ENCODE assay signal across 28 cellular contexts in genomic region chr5:120866997-120867396, GRCh38.
"Had no signal": no experiment of that assay in that cellular context is flagged by ENCODE, and none has a peak within 500 bp of the region (broad histone marks: within the 10 kb centered on the region; RNA-seq: fewer than 3 reads in every experiment).

No MANE protein-coding gene starts in this region.

- H3K4me3 Mint-ChIP-seq: activated B cell treated with CpG ODN at 0.5 μM for 24 hours; activated CD4-positive, alpha-beta memory T cell treated with anti-CD3 and anti-CD28 coated beads, Interleukin-2, amount 10 ng/mL, durations not matched to agents 7 days and 5 days; activated naive CD4-positive, alpha-beta T cell treated with anti-CD3 and anti-CD28 coated beads, Interleukin-2, amount 50 U/mL, for 24 hours; activated naive CD8-positive, alpha-beta T cell treated with anti-CD3 and anti-CD28 coated beads, Interleukin-2, amount 10 ng/mL, durations not matched to agents 7 days and 5 days; activated T-cell treated with anti-CD3 and anti-CD28 coated beads, Interleukin-2, amount 50 U/mL, for 24 hours; central memory CD8-positive, alpha-beta T cell; T-helper 1 cell treated with Interleukin-12 subunit alpha and Interleukin-12 subunit beta and Interleukin-4 antibody, amounts not matched to agents 30 μg/mL and 1 μg/mL, for 36 hours; T-helper 2 cell treated with Interferon-gamma antibody and Interleukin-4, amounts not matched to agents 5 μg/mL and 100 μg/mL, for 36 hours had no signal

- H3K9me3 ChIP-seq: ascending aorta, SJCRH30 had no signal

- H3K27ac Mint-ChIP-seq: activated B cell treated with CpG ODN at 0.5 μM for 24 hours; activated CD4-positive, alpha-beta memory T cell treated with anti-CD3 and anti-CD28 coated beads, Interleukin-2, amount 10 ng/mL, durations not matched to agents 7 days and 5 days; activated naive CD4-positive, alpha-beta T cell treated with anti-CD3 and anti-CD28 coated beads, Interleukin-2, amount 50 U/mL, for 24 hours; activated naive CD8-positive, alpha-beta T cell treated with anti-CD3 and anti-CD28 coated beads, Interleukin-2, amount 10 ng/mL, durations not matched to agents 7 days and 5 days; activated T-cell treated with anti-CD3 and anti-CD28 coated beads, Interleukin-2, amount 50 U/mL, for 24 hours; activated T-helper 2 cell treated with anti-CD3 and anti-CD28 coated beads, Interferon-gamma antibody, Interleukin-2, Interleukin-4, amounts not matched to agents 10 μg/mL and 5 μg/mL and 100 μg/mL, durations not matched to agents 14 hours and 24 hours and 36 hours; T-helper 1 cell treated with Interleukin-12 subunit alpha and Interleukin-12 subunit beta and Interleukin-4 antibody, amounts not matched to agents 30 μg/mL and 1 μg/mL, for 36 hours; T-helper 2 cell treated with Interferon-gamma antibody and Interleukin-4, amounts not matched to agents 5 μg/mL and 100 μg/mL, for 36 hours had no signal

- ATAC-seq: Panc1 had no signal

- H3K4me1 Mint-ChIP-seq: activated B cell treated with CpG ODN at 0.5 μM for 24 hours; activated CD4-positive, alpha-beta memory T cell treated with anti-CD3 and anti-CD28 coated beads, Interleukin-2, amount 10 ng/mL, durations not matched to agents 7 days and 5 days; activated naive CD4-positive, alpha-beta T cell treated with anti-CD3 and anti-CD28 coated beads, Interleukin-2, amount 50 U/mL, for 24 hours; activated naive CD8-positive, alpha-beta T cell treated with anti-CD3 and anti-CD28 coated beads, Interleukin-2, amount 10 ng/mL, durations not matched to agents 7 days and 5 days; central memory CD8-positive, alpha-beta T cell had no signal

- H3K4me1 ChIP-seq: ascending aorta, SJCRH30 had no signal

- H3K27ac ChIP-seq: ascending aorta, cardiac muscle cell, SJCRH30, SK-N-MC had no signal

- FAIRE-seq: TTC549 had no signal

- H3K4me3 ChIP-seq: ascending aorta, cardiac muscle cell, SJCRH30, SK-N-MC had no signal

- H3K27me3 ChIP-seq: ascending aorta, cardiac muscle cell, SJCRH30 had no signal

- H3K36me3 ChIP-seq: ascending aorta, cardiac muscle cell, SJCRH30 had no signal

- H3K27me3 Mint-ChIP-seq: activated B cell treated with CpG ODN at 0.5 μM for 24 hours; activated CD4-positive, alpha-beta memory T cell treated with anti-CD3 and anti-CD28 coated beads, Interleukin-2, amount 10 ng/mL, durations not matched to agents 7 days and 5 days; activated naive CD4-positive, alpha-beta T cell treated with anti-CD3 and anti-CD28 coated beads, Interleukin-2, amount 50 U/mL, for 24 hours; activated naive CD8-positive, alpha-beta T cell treated with anti-CD3 and anti-CD28 coated beads, Interleukin-2, amount 10 ng/mL, durations not matched to agents 7 days and 5 days; activated T-cell treated with anti-CD3 and anti-CD28 coated beads, Interleukin-2, amount 50 U/mL, for 24 hours; central memory CD8-positive, alpha-beta T cell had no signal

- H3K36me3 Mint-ChIP-seq: activated naive CD4-positive, alpha-beta T cell treated with anti-CD3 and anti-CD28 coated beads, Interleukin-2, amount 50 U/mL, for 24 hours; activated naive CD8-positive, alpha-beta T cell treated with anti-CD3 and anti-CD28 coated beads, Interleukin-2, amount 10 ng/mL, durations not matched to agents 7 days and 5 days had no signal

- H3K9me3 Mint-ChIP-seq: activated B cell treated with CpG ODN at 0.5 μM for 24 hours; activated CD4-positive, alpha-beta memory T cell treated with anti-CD3 and anti-CD28 coated beads, Interleukin-2, amount 10 ng/mL, durations not matched to agents 7 days and 5 days; activated naive CD4-positive, alpha-beta T cell treated with anti-CD3 and anti-CD28 coated beads, Interleukin-2, amount 50 U/mL, for 24 hours; activated naive CD8-positive, alpha-beta T cell treated with anti-CD3 and anti-CD28 coated beads, Interleukin-2, amount 10 ng/mL, durations not matched to agents 7 days and 5 days; activated T-helper 2 cell treated with anti-CD3 and anti-CD28 coated beads, Interferon-gamma antibody, Interleukin-2, Interleukin-4, amounts not matched to agents 10 μg/mL and 5 μg/mL and 100 μg/mL, durations not matched to agents 14 hours and 24 hours and 36 hours; T-helper 1 cell treated with Interleukin-12 subunit alpha and Interleukin-12 subunit beta and Interleukin-4 antibody, amounts not matched to agents 30 μg/mL and 1 μg/mL, for 36 hours had no signal

- DNase-seq: activated B cell treated with CpG ODN at 0.5 μM for 24 hours; activated CD4-positive, alpha-beta memory T cell treated with anti-CD3 and anti-CD28 coated beads, Interleukin-2, amount 10 ng/mL, durations not matched to agents 7 days and 5 days; activated CD4-positive, alpha-beta T cell treated with anti-CD3 and anti-CD28 coated beads for 48 hours; activated CD4-positive, CD25-positive, alpha-beta regulatory T cell treated with anti-CD3 and anti-CD28 coated beads, Interleukin-2, amount 50 U/mL, for 72 hours; activated gamma-delta T cell; activated naive CD4-positive, alpha-beta T cell treated with Interleukin-2 at 50 U/mL for 16 hours; activated naive CD8-positive, alpha-beta T cell treated with anti-CD3 and anti-CD28 coated beads, Interleukin-2, amount 10 ng/mL, durations not matched to agents 7 days and 5 days; activated T-cell treated with anti-CD3 and anti-CD28 coated beads, Interleukin-2, amount 50 U/mL, for 24 hours; amygdala; Karpas-422; NCI-H1105; NCI-H1417 treated with DMSO at 0.1 percent for 48 hours; NCI-H1930; NCI-H2081 treated with DMSO at 0.1 percent for 48 hours; NCI-H345; NCI-H524 treated with DMSO at 0.1 percent for 48 hours; SHP77; SJCRH30 had no signal
